ENCODE assay signal across 9 cellular contexts in the genomic region with DNA sequence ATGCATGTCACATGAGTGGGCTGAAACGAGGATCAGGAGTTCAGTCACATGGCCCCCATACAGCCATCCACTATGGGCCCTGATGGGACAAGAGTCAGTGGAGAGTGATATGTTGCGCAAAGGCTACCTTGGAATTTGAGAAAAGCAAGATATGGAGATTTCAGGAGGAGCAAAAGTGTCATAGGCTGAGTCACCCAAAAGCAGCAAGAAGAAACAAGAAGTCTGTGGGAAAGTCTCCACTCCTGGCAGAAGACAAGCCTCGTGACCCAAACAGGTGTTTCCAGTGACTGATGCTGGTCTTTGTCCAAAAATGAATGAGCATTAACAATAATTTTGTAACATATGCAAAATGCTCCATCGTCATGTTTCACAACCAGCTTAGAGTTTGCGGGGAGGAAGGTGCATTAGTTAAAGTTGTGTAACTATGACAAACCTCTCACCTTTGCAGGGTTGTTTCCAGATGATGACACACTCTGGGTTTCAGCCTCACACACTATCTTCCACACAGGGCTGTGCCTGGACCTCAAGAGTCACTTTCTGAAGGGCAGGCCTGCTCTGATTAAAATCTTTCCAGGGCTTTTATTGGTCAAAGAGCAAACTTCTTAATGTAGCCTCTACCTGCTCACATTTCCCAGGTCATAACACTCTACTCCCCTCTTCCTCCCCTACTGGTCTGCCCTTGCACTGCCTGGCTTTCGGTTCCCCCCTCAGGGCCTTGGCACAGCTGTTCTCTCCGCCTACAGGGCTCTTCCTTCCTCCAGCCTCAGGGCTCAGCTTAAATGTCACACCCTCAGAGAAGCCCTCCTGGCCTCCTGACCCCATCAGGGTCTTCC. TPM values are rescaled to one million over a fixed set of nuclear protein-coding genes. Genes with fewer than 3 reads are reported as not detected.
DNase-seq lines count a peak whose midpoint lies in the region; ATAC-seq and TF ChIP-seq lines count a peak whose summit lies in the region.
"Had no signal": no experiment of that assay in that cellular context is flagged by ENCODE, and none has a peak within 500 bp of the region (broad histone marks: within the 10 kb centered on the region; RNA-seq: fewer than 3 reads in every experiment).

No MANE protein-coding gene starts in this region.

- no peak overlapping the region for H2BK15ac ChIP-seq in mesendoderm (replicated peaks; ENCODE audit: low read depth)

- H2AK5ac ChIP-seq in mesendoderm (ENCODE audit: low read length), result no peak overlapping the region

- no peak overlapping the region for H2BK120ac ChIP-seq in mesendoderm (ENCODE audit: low read depth, low read length)

- TF ChIP-seq POLR2A in testis (IDR thresholded peaks at IDR 0.05), result no peak

- H3K36me3 ChIP-seq in GM06990 (ENCODE audit: control insufficient read depth, insufficient read depth, low read length), result no peaks in the 10 kb centered on the region
- no peaks in the 10 kb centered on the region for H3K36me3 ChIP-seq in mesendoderm (ENCODE audit: control insufficient read depth, insufficient read depth, low read length)
- no peaks in the 10 kb centered on the region for H3K36me3 ChIP-seq in testis (ENCODE audit: low read depth, missing control alignments)

- no peaks in the 10 kb centered on the region for H3K27me3 ChIP-seq in GM06990 (replicated peaks; ENCODE audit: control insufficient read depth, insufficient read depth, low read length)
- H3K27me3 ChIP-seq in mesendoderm (ENCODE audit: insufficient read depth, low read length, poor library complexity), result no peaks in the 10 kb centered on the region
- H3K27me3 ChIP-seq in testis, result no peaks in the 10 kb centered on the region

- H3K4me1 ChIP-seq in mesendoderm (ENCODE audit: control insufficient read depth, low read depth, low read length), result peaks cover 4% of the 10 kb centered on the region
- peaks cover 9% of the 10 kb centered on the region for H3K4me1 ChIP-seq in testis

- H3K4me3 ChIP-seq in GM06990 (replicated peaks; ENCODE audit: low read depth, low read length) (no peak overlapping the region), mesendoderm (ENCODE audit: low read length) (no peak overlapping the region), testis (no peak overlapping the region)

- H3K23ac ChIP-seq in mesendoderm (ENCODE audit: low read length), result no peak overlapping the region

- whole genome bisulfite sequencing in mesendoderm (ENCODE audit: extremely low coverage, insufficient coverage, low lambda C conversion rate), result no CpG with 5 or more reads among the region's 7 CpGs
- 76 to 83% methylated on average over 7 of the region's 7 CpGs for WGBS in testis, 2 donors

- H3K79me1 ChIP-seq in mesendoderm (ENCODE audit: low read length), result no peaks in the 10 kb centered on the region

- no peaks in the 10 kb centered on the region for H3K79me2 ChIP-seq in mesendoderm (ENCODE audit: control insufficient read depth, insufficient read depth, low read length)

- no peak overlapping the region for H3K4ac ChIP-seq in mesendoderm (ENCODE audit: low read depth, low read length)

- no peak overlapping the region for H4K5ac ChIP-seq in mesendoderm (ENCODE audit: low read length)

- H3K9me3 ChIP-seq in testis, result no peaks in the 10 kb centered on the region

- H3K56ac ChIP-seq in mesendoderm (ENCODE audit: low read length), result no peak overlapping the region

- no peak overlapping the region for H2BK5ac ChIP-seq in mesendoderm (ENCODE audit: low read length)

- intact Hi-C loops in testis (cut with DNase I; ENCODE audit: low total_unique reads), result no loop called here

- DNase-seq in GM06990 (ENCODE audit: extremely low read depth, insufficient read length) (peak; percentile 81), mesendoderm (peak; percentile 70), SHP77 (lab: John Stamatoyannopoulos, UW) (no peak), testis (no peak), cerebellar nuclear complex (lab: John Stamatoyannopoulos, UW) (no peak)
- peak; percentile 45 to 62 for DNase-seq in activated CD4-positive, alpha-beta T cell treated with anti-CD3 and anti-CD28 coated beads, Interleukin-2, amount 50 U/mL, for 48 hours

- no peak overlapping the region for H4K8ac ChIP-seq in mesendoderm (ENCODE audit: low read depth, low read length)

- H3K18ac ChIP-seq in mesendoderm (ENCODE audit: low read length), result no peak overlapping the region

- ATAC-seq in GM19438 (IDR thresholded peaks at IDR 0.05; ENCODE audit: low read depth, unreplicated experiment), result peak; percentile 86
- ATAC-seq in HG03378 (IDR thresholded peaks at IDR 0.05; ENCODE audit: unreplicated experiment), result peak; percentile 82

- TF ChIP-seq CTCF in GM06990 (IDR thresholded peaks at IDR 0.05; ENCODE audit: insufficient read depth, low read length, poor library complexity, severe bottlenecking) (peak; percentile 38), testis (IDR thresholded peaks at IDR 0.05) (no peak)

- no peak overlapping the region for H3K4me2 ChIP-seq in mesendoderm (ENCODE audit: low read length)

- H3K9ac ChIP-seq in mesendoderm (ENCODE audit: low read length), result no peak overlapping the region

- no peak overlapping the region for H3K27ac ChIP-seq in mesendoderm (ENCODE audit: low read depth, low read length)
- H3K27ac ChIP-seq in testis, result no peak overlapping the region

RNA-seq across cellular contexts. Expression of gene DNASE1L3, which starts 3.9 kb away (rescaled TPM):
- polyA plus RNA-seq in mesendoderm (2013, experiment 1 of 2), result not detected
- not detected for polyA plus RNA-seq in mesendoderm (2013, experiment 2 of 2)
- total RNA-seq in testis, result 1 to 10 TPM; 1.2 to 3.8 TPM
- 8.2 TPM for polyA plus RNA-seq in testis (ENCODE audit: insufficient read depth, low read depth, low replicate concordance)
- total RNA-seq: kidney epithelial cell had no signal

RNA-seq across cellular contexts. Expression of gene ABHD6, which starts 22.9 kb away (rescaled TPM):
- polyA plus RNA-seq in mesendoderm (2013, experiment 1 of 2), result 2.7 TPM
- polyA plus RNA-seq in mesendoderm (2013, experiment 2 of 2), result 2.5 TPM
- 10 to 100 TPM; 12.1 to 17.8 TPM for total RNA-seq in testis
- polyA plus RNA-seq in testis (ENCODE audit: insufficient read depth, low read depth, low replicate concordance), result 11.7 TPM

Comparison
In these comparisons a context has a peak if more than half of its experiments do, and no peak if none do; other contexts are left out.
1. DNase-seq: peak in GM06990 (single experiment), activated CD4-positive, alpha-beta T cell treated with anti-CD3 and anti-CD28 coated beads, Interleukin-2, amount 50 U/mL, for 48 hours (2 of 2) and mesendoderm (single experiment); none in SHP77 (0 of 2), testis (single experiment) and cerebellar nuclear complex (0 of 2).